In genomic region chr13:26254583-26255102, GRCh38 we compare ENCODE assay signal across 7 cellular contexts. TPM values are rescaled to one million over a fixed set of nuclear protein-coding genes. Genes with fewer than 3 reads are reported as not detected.
DNase-seq lines count a peak whose midpoint lies in the region; ATAC-seq, FAIRE-seq and TF ChIP-seq lines count a peak whose summit lies in the region.

No MANE protein-coding gene starts in this region.

- no peaks in the 10 kb centered on the region for H3K9me3 Mint-ChIP-seq in HFFc6

- no peaks in the 10 kb centered on the region for H3K36me3 Mint-ChIP-seq in HFFc6 (ENCODE audit: low read depth)

- peak overlapping the region; percentile 74 for H3K27ac Mint-ChIP-seq in HFFc6

- H3K4me1 ChIP-seq in left lung = peaks cover 17 to 28% of the 10 kb centered on the region in 2 donors

- intact Hi-C loops in left lung (cut with DNase I) = no loop called here

- H3K27ac ChIP-seq in left lung = peak overlapping the region; percentile 94 to 96

- no peaks in the 10 kb centered on the region for H3K27me3 Mint-ChIP-seq in HFFc6 (ENCODE audit: insufficient read depth)

- ATAC-seq in left lung = peak; percentile 75

- peaks cover 36% of the 10 kb centered on the region for H3K4me1 Mint-ChIP-seq in HFFc6 (ENCODE audit: low read depth)

- no peaks in the 10 kb centered on the region for H3K27me3 ChIP-seq in left lung

- FAIRE-seq in GM12892 (lab: Jason Lieb, UNC) = peak; percentile 77

- H3K4me3 ChIP-seq in choroid plexus epithelial cell (ENCODE audit: low read depth, low read length) = peak overlapping the region; percentile 89
- peak overlapping the region; percentile 90 to 94 for H3K4me3 ChIP-seq in left lung

- TF ChIP-seq POLR2A in GM12892 (IDR thresholded peaks at IDR 0.05; ENCODE audit: low read depth, low read length) = no peak

- H3K4me3 Mint-ChIP-seq in HFFc6 = peak overlapping the region; percentile 92

- no peaks in the 10 kb centered on the region for H3K36me3 ChIP-seq in left lung

- TF ChIP-seq CTCF in HFFc6 (IDR thresholded peaks at IDR 0.05) (no peak), choroid plexus epithelial cell (conservative IDR thresholded peaks at IDR 0.05; ENCODE audit: low read depth, low read length) (peak; percentile 2), left lung (IDR thresholded peaks at IDR 0.05) (no peak)

- no peaks in the 10 kb centered on the region for H3K9me3 ChIP-seq in left lung

- DNase-seq in GM12892 (ENCODE audit: insufficient read length) (peak; percentile 29), HFFc6 (peak; percentile 13), NAMALWA (ENCODE audit: low spot score) (peak; percentile 59), choroid plexus epithelial cell (ENCODE audit: low read depth) (peak; percentile 52), left lung (peak; percentile 67 to 93)
- DNase-seq in activated CD4-positive, alpha-beta T cell treated with anti-CD3 and anti-CD28 coated beads for 24 hours (ENCODE audit: low read depth in 2 of 2) = peak; percentile 3 to 26
- peak; percentile 26 to 27 for DNase-seq in stimulated activated CD4-positive, alpha-beta T cell treated with anti-CD3 and anti-CD28 coated beads, Interleukin-2, amount 100 ng/mL, for 48 hours

RNA-seq across cellular contexts. Expression of gene CDK8, which starts 0.7 kb away (rescaled TPM):
- polyA plus RNA-seq in GM12892 (2012; ENCODE audit: missing spikeins) = 14.1 TPM
- 10 to 100 TPM; 15.1 to 19.3 (median 17.4) TPM for total RNA-seq in HFFc6 (2021; fragmentation: NEBNext Ultra II Directional; extraction: Animal tissue kit (Norgen Biotek cat#: 25700))
- total RNA-seq in left lung = 10 to 100 TPM; 10.1 to 12.4 TPM

RNA-seq across cellular contexts. Expression of gene RNF6, which starts 32.5 kb away (rescaled TPM):
- polyA plus RNA-seq in GM12892 (2012; ENCODE audit: missing spikeins) = 32.6 TPM
- 10 to 100 TPM; 47.6 to 51.7 (median 48.5) TPM for total RNA-seq in HFFc6 (2021; fragmentation: NEBNext Ultra II Directional; extraction: Animal tissue kit (Norgen Biotek cat#: 25700))
- 10 to 100 TPM; 27.0 to 33.1 TPM for total RNA-seq in left lung

Comparison
In these comparisons a context has a peak if more than half of its experiments do, and no peak if none do; other contexts are left out.
1. Peak in every context shown above with its lines: DNase-seq, ATAC-seq, H3K4me3 ChIP-seq and H3K27ac ChIP-seq.
2. DNase-seq: peak in every context shown above with its lines; median percentile 80 in left lung; 59 in NAMALWA; 52 in choroid plexus epithelial cell; 29 in GM12892; 26 in stimulated activated CD4-positive, alpha-beta T cell treated with anti-CD3 and anti-CD28 coated beads, Interleukin-2, amount 100 ng/mL, for 48 hours; 14 in activated CD4-positive, alpha-beta T cell treated with anti-CD3 and anti-CD28 coated beads for 24 hours; 13 in HFFc6.